Comparison of ENCODE assay signal across 1 cellular context in the genomic region with DNA sequence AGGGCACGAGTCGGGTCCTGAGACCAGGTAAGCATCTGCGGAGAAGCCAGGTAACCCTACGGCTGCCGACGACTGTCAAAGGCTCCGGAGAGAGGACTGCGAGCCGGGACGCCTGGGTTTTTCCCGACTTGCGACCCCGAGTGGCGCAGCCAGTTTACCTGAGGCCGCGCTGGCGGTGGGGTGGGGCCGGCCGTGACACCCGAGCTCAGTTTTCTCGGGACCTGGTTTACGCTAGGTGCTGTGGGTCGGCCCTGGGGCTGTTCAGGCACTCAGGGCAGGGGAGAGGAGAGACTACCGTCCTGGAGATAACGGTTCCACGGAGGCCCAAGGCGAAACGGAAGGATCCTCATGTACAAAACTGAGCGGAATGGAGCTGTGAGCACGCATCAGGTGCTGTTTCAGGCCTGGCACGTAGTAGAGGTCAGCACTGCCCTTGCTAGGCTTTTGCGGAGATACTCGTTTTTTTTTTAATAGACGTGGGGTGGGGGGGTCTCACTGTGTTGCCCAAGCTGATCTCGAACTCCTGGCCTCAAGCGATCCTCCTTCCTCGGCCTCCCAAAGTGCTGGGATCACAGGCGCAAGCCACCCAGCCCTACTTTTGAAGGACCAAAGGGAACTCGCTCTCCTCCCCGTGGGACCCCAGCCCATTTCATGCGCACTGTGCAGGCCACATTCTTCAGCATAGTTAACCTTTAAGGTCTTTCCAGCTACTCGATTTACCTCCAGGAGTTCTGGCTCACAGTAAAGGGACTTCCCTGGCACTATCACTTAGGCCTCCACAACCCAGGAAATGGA.
TF ChIP-seq lines count a peak whose summit lies in the region.

No MANE protein-coding gene starts in this region.

TF ChIP-seq in K562, 482 proteins besides CTCF, POLR2A, EP300 and RAD21 (continued from another document and continues in another):
- TF ChIP-seq, protein P1, sequence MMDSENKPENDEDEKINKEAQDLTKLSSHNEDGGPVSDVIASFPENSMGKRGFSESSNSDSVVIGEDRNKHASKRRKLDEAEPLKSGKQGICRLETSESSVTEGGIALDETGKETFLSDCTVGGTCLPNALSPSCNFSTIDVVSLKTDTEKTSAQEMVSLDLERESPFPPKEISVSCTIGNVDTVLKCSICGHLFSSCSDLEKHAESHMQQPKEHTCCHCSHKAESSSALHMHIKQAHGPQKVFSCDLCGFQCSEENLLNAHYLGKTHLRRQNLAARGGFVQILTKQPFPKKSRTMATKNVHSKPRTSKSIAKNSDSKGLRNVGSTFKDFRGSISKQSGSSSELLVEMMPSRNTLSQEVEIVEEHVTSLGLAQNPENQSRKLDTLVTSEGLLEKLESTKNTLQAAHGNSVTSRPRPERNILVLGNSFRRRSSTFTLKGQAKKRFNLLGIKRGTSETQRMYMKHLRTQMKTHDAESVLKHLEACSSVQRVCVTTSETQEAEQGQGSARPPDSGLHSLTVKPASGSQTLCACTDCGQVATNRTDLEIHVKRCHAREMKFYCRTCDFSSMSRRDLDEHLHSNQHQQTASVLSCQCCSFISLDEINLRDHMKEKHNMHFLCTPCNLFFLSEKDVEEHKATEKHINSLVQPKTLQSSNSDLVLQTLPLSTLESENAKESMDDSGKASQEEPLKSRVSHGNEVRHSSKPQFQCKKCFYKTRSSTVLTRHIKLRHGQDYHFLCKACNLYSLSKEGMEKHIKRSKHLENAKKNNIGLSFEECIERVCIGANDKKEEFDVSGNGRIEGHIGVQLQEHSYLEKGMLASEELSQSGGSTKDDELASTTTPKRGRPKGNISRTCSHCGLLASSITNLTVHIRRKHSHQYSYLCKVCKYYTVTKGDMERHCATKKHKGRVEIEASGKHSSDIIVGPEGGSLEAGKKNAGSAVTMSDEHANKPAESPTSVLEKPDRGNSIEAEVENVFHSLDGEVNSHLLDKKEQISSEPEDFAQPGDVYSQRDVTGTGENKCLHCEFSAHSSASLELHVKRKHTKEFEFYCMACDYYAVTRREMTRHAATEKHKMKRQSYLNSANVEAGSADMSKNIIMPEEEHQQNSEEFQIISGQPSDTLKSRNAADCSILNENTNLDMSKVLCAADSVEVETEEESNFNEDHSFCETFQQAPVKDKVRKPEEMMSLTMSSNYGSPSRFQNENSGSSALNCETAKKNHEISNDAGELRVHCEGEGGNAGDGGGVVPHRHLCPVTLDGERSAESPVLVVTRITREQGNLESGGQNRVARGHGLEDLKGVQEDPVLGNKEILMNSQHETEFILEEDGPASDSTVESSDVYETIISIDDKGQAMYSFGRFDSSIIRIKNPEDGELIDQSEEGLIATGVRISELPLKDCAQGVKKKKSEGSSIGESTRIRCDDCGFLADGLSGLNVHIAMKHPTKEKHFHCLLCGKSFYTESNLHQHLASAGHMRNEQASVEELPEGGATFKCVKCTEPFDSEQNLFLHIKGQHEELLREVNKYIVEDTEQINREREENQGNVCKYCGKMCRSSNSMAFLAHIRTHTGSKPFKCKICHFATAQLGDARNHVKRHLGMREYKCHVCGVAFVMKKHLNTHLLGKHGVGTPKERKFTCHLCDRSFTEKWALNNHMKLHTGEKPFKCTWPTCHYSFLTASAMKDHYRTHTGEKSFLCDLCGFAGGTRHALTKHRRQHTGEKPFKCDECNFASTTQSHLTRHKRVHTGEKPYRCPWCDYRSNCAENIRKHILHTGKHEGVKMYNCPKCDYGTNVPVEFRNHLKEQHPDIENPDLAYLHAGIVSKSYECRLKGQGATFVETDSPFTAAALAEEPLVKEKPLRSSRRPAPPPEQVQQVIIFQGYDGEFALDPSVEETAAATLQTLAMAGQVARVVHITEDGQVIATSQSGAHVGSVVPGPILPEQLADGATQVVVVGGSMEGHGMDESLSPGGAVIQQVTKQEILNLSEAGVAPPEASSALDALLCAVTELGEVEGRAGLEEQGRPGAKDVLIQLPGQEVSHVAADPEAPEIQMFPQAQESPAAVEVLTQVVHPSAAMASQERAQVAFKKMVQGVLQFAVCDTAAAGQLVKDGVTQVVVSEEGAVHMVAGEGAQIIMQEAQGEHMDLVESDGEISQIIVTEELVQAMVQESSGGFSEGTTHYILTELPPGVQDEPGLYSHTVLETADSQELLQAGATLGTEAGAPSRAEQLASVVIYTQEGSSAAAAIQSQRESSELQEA (IDR thresholded peaks at IDR 0.05; ENCODE audit: low read depth) = 0 out of 2 replicates have a peak, but pooled peaks have one; percentile 3
- peak; percentile 13 for TF ChIP-seq CHD1 (IDR thresholded peaks at IDR 0.05; ENCODE audit: low read length)
- no peak for TF ChIP-seq LEF1 (IDR thresholded peaks at IDR 0.05)
- TF ChIP-seq KDM2B (CRISPR knock-in tag; IDR thresholded peaks at IDR 0.05) = no peak
- TF ChIP-seq KLF6 (CRISPR knock-in tag; IDR thresholded peaks at IDR 0.05; ENCODE audit: borderline replicate concordance) = peak; percentile 85; the same call in 1 of the 2 replicates
- TF ChIP-seq VEZF1 (CRISPR knock-in tag; IDR thresholded peaks at IDR 0.05) = no peak
- TF ChIP-seq WHSC1 (IDR thresholded peaks at IDR 0.05; ENCODE audit: low read length) = no peak
- no peak for TF ChIP-seq KHSRP (IDR thresholded peaks at IDR 0.05)
- TF ChIP-seq RFX7 (CRISPR knock-in tag; IDR thresholded peaks at IDR 0.05) = no peak
- peak; percentile 44; the same call in 1 of the 2 replicates for TF ChIP-seq KLF1 (tag; IDR thresholded peaks at IDR 0.05)
- TF ChIP-seq SREBF1 (IDR thresholded peaks at IDR 0.05; ENCODE audit: borderline replicate concordance, low read depth, low read length) = no peak
- no peak for TF ChIP-seq KLF16 (IDR thresholded peaks at IDR 0.05)
- TF ChIP-seq SMARCA4 (IDR thresholded peaks at IDR 0.05) = peak; percentile 45; the same call in 1 of the 2 replicates
- no peak for TF ChIP-seq CREB3L1 (IDR thresholded peaks at IDR 0.05; ENCODE audit: borderline replicate concordance, low read depth)
- no peak for TF ChIP-seq HNRNPL (IDR thresholded peaks at IDR 0.05; ENCODE audit: low read depth, low read length)
- no peak for TF ChIP-seq JUN (IDR thresholded peaks at IDR 0.05; ENCODE audit: borderline replicate concordance, low read depth, low read length)
- no peak for TF ChIP-seq JUN (CRISPR knock-in tag; IDR thresholded peaks at IDR 0.05; ENCODE audit: borderline replicate concordance)
- no peak for TF ChIP-seq NCOA4 (IDR thresholded peaks at IDR 0.05; ENCODE audit: partially characterized antibody)
- TF ChIP-seq, protein P2, sequence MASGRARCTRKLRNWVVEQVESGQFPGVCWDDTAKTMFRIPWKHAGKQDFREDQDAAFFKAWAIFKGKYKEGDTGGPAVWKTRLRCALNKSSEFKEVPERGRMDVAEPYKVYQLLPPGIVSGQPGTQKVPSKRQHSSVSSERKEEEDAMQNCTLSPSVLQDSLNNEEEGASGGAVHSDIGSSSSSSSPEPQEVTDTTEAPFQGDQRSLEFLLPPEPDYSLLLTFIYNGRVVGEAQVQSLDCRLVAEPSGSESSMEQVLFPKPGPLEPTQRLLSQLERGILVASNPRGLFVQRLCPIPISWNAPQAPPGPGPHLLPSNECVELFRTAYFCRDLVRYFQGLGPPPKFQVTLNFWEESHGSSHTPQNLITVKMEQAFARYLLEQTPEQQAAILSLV (tag; IDR thresholded peaks at IDR 0.05) = no peak
- peak; percentile 43; the same call in 1 of the 2 replicates for TF ChIP-seq ZNF717 (CRISPR knock-in tag; IDR thresholded peaks at IDR 0.05)
- TF ChIP-seq XRCC5 (IDR thresholded peaks at IDR 0.05; ENCODE audit: low read depth, low read length) = no peak
- TF ChIP-seq ZC3H11A (IDR thresholded peaks at IDR 0.05; ENCODE audit: low read depth, low read length) = no peak
- TF ChIP-seq ADNP (tag; IDR thresholded peaks at IDR 0.05) = no peak
- TF ChIP-seq ESRRB (CRISPR knock-in tag; IDR thresholded peaks at IDR 0.05; ENCODE audit: borderline replicate concordance) = no peak
- no peak for TF ChIP-seq NR0B1 (IDR thresholded peaks at IDR 0.05; ENCODE audit: partially characterized antibody)
- TF ChIP-seq, protein P3, sequence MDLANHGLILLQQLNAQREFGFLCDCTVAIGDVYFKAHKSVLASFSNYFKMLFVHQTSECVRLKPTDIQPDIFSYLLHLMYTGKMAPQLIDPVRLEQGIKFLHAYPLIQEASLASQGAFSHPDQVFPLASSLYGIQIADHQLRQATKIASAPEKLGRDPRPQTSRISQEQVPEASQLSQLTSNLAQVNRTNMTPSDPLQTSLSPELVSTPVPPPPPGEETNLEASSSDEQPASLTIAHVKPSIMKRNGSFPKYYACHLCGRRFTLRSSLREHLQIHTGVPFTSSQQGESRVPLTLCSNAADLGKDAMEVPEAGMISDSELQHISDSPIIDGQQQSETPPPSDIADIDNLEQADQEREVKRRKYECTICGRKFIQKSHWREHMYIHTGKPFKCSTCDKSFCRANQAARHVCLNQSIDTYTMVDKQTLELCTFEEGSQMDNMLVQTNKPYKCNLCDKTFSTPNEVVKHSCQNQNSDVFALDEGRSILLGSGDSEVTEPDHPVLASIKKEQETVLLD (IDR thresholded peaks at IDR 0.05) = no peak
- TF ChIP-seq POLR3G (IDR thresholded peaks at IDR 0.05; ENCODE audit: extremely low read depth, insufficient read length, insufficient replicate concordance) = no peak
- TF ChIP-seq KDM1A (IDR thresholded peaks at IDR 0.05) = peak; percentile 16 to 19; a peak in 1 of 4 replicates
- peak in 1 of 2 experiments; percentile 54; a peak in 1 of 4 replicates for TF ChIP-seq MLLT1 (IDR thresholded peaks at IDR 0.05)
- TF ChIP-seq CHCHD3 (CRISPR knock-in tag; IDR thresholded peaks at IDR 0.05) = no peak
- no peak for TF ChIP-seq PCBP2 (IDR thresholded peaks at IDR 0.05; ENCODE audit: low read depth, low read length, poor library complexity, severe bottlenecking)
- TF ChIP-seq MAZ (CRISPR knock-in tag; conservative IDR thresholded peaks at IDR 0.05 in 1 of 2, IDR thresholded peaks at IDR 0.05 in 1 of 2) = no peak; a peak in 1 of 4 replicates
